In genomic region chr21:28266061-28266460, GRCh38 we compare ENCODE assay signal across 2 cellular contexts.
TF ChIP-seq lines count a peak whose summit lies in the region.

No MANE protein-coding gene starts in this region.

TF ChIP-seq in HepG2, 621 proteins besides CTCF, POLR2A, EP300 and RAD21:
- TF ChIP-seq NR2F1 (CRISPR knock-in tag; IDR thresholded peaks at IDR 0.05), result no peak
- TF ChIP-seq ZNF7 (CRISPR knock-in tag; IDR thresholded peaks at IDR 0.05), result no peak
- peak; percentile 44; the same call in 1 of the 2 replicates for TF ChIP-seq ZBTB20 (CRISPR knock-in tag; IDR thresholded peaks at IDR 0.05; ENCODE audit: borderline replicate concordance, low read depth)
- TF ChIP-seq SIX4 (CRISPR knock-in tag; IDR thresholded peaks at IDR 0.05), result peak; percentile 58; the same call in 1 of the 2 replicates
- TF ChIP-seq MAFK (conservative IDR thresholded peaks at IDR 0.05 in 1 of 2, IDR thresholded peaks at IDR 0.05 in 1 of 2; ENCODE audit: low read length in 2 of 2), result 0 out of 4 replicates have a peak, but pooled peaks of 1 of the 2 experiments have one; percentile 7
- TF ChIP-seq, protein P1, sequence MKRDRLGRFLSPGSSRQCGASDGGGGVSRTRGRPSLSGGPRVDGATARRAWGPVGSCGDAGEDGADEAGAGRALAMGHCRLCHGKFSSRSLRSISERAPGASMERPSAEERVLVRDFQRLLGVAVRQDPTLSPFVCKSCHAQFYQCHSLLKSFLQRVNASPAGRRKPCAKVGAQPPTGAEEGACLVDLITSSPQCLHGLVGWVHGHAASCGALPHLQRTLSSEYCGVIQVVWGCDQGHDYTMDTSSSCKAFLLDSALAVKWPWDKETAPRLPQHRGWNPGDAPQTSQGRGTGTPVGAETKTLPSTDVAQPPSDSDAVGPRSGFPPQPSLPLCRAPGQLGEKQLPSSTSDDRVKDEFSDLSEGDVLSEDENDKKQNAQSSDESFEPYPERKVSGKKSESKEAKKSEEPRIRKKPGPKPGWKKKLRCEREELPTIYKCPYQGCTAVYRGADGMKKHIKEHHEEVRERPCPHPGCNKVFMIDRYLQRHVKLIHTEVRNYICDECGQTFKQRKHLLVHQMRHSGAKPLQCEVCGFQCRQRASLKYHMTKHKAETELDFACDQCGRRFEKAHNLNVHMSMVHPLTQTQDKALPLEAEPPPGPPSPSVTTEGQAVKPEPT (CRISPR knock-in tag; IDR thresholded peaks at IDR 0.05; ENCODE audit: low read depth), result no peak
- TF ChIP-seq ARID3A (IDR thresholded peaks at IDR 0.05; ENCODE audit: low read depth, low read length), result peak; percentile 62; the same call in 1 of the 2 replicates
- peak; percentile 93 for TF ChIP-seq SIX1 (CRISPR knock-in tag; IDR thresholded peaks at IDR 0.05; ENCODE audit: borderline replicate concordance)
- TF ChIP-seq MAFF (IDR thresholded peaks at IDR 0.05; ENCODE audit: low read depth, low read length), result peak; percentile 53; the same call in 1 of the 2 replicates

TF ChIP-seq in H1, 55 proteins besides CTCF, POLR2A, EP300 and RAD21:
- TF ChIP-seq POLR2AphosphoS5 (IDR thresholded peaks at IDR 0.05; ENCODE audit: low read depth, low read length) (no peak), TBP (IDR thresholded peaks at IDR 0.05; ENCODE audit: low read depth, low read length) (no peak), ATF3 (IDR thresholded peaks at IDR 0.05; ENCODE audit: insufficient read depth, low read depth, low read length) (no peak), CBX8 (IDR thresholded peaks at IDR 0.05; ENCODE audit: borderline replicate concordance, low read depth, low read length) (no peak), SRF (IDR thresholded peaks at IDR 0.05; ENCODE audit: low read depth, low read length) (no peak), SP1 (IDR thresholded peaks at IDR 0.05; ENCODE audit: low read depth, low read length) (no peak), SIX5 (IDR thresholded peaks at IDR 0.05; ENCODE audit: low read depth, low read length) (no peak), MAX (IDR thresholded peaks at IDR 0.05) (no peak), MAFK (IDR thresholded peaks at IDR 0.05; ENCODE audit: low read depth, low read length) (peak; percentile 69), CBX5 (IDR thresholded peaks at IDR 0.05; ENCODE audit: low read depth, low read length) (no peak), TCF12 (IDR thresholded peaks at IDR 0.05; ENCODE audit: low read depth, low read length) (no peak), CHD1 (IDR thresholded peaks at IDR 0.05; ENCODE audit: low read depth, low read length) (no peak), BACH1 (IDR thresholded peaks at IDR 0.05; ENCODE audit: low read length) (peak; percentile 92), TAF1 (IDR thresholded peaks at IDR 0.05; ENCODE audit: low read depth, low read length) (no peak), RBBP5 (IDR thresholded peaks at IDR 0.05; ENCODE audit: borderline replicate concordance, low read depth, low read length) (no peak), BRCA1 (IDR thresholded peaks at IDR 0.05; ENCODE audit: low read depth, low read length) (no peak), TAF7 (optimal IDR thresholded peaks at IDR 0.05; ENCODE audit: borderline replicate concordance, low read depth, low read length) (no peak)
TF ChIP-seq in H1: peak in this region for 2.
